Comparison of ENCODE assay signal across 9 cellular contexts in the genomic region with DNA sequence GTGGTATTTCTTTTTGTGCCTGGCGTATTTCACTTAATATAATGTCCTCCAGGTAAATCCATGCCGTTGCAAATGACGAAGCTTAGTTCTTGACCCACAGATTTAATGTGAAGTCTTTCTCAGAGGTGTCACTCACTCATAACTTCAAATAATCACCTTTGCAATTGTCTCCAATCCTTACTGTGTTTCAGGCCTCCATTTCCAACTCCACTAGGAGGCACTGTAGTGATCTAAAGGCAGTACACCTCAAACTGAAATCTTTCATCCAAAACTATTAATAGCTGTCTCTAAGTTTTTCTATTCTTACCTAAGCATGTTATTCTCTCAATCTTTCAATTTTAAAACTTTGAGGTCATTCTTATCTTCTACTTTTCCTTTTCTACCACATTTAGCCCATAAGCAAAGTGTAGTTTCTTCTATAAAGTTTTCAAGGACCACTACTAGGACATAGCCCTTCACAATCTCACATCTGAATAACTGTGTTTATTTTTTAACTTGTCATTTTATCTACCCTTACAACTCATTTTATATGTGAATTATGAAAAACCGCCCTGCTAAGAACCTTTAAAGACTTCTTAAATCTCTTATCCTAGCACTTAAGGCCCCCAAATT. TPM values are rescaled to one million over a fixed set of nuclear protein-coding genes. Genes with fewer than 3 reads are reported as not detected.
A peak's percentile ranks its signal among the peaks of the same experiment; 100 is the strongest.
DNase-seq lines count a peak whose midpoint lies in the region; ATAC-seq, FAIRE-seq and TF ChIP-seq lines count a peak whose summit lies in the region.
"Had no signal": no experiment of that assay in that cellular context is flagged by ENCODE, and none has a peak within 500 bp of the region (broad histone marks: within the 10 kb centered on the region; RNA-seq: fewer than 3 reads in every experiment).

No MANE protein-coding gene starts in this region.

- DNase-seq in CD14-positive monocyte (ENCODE audit: low spot score) (no peak), GM18507 (ENCODE audit: extremely low spot score, insufficient read length, low read depth) (no peak), SW480 (ENCODE audit: low spot score) (peak; percentile 16), fibroblast of villous mesenchyme (ENCODE audit: low read depth) (peak; percentile 48), tibial artery (no peak), DMS79 treated with DMSO at 0.1 percent for 48 hours (lab: John Stamatoyannopoulos, UW) (no peak), D341Med (ENCODE audit: low spot score) (no peak)
- DNase-seq: left cardiac atrium had no signal

- H3K9me3 ChIP-seq in tibial artery: no peaks in the 10 kb centered on the region

- H3K36me3 ChIP-seq in tibial artery: no peaks in the 10 kb centered on the region

- H3K27me3 Mint-ChIP-seq in CD14-positive monocyte (ENCODE audit: low read depth in 3 of 3): peaks cover 8 to 13% (median 9%) of the 10 kb centered on the region in 3 donors

- H3K4me3 ChIP-seq in fibroblast of villous mesenchyme (ENCODE audit: low read depth, low read length) (no peak overlapping the region), tibial artery (no peak overlapping the region)

- H3K27ac ChIP-seq in tibial artery: no peak overlapping the region

- TF ChIP-seq CTCF in CD14-positive monocyte (IDR thresholded peaks at IDR 0.05): peak; percentile 63
- TF ChIP-seq CTCF in fibroblast of villous mesenchyme (IDR thresholded peaks at IDR 0.05; ENCODE audit: insufficient read depth, low read depth, low read length): peak; percentile 79
- peak; percentile 45 to 47 for TF ChIP-seq CTCF in tibial artery (IDR thresholded peaks at IDR 0.05)

- peak; percentile 54 for FAIRE-seq in GM18507 (lab: Jason Lieb, UNC)

- no peaks in the 10 kb centered on the region for H3K36me3 Mint-ChIP-seq in CD14-positive monocyte

- peaks cover 0 to 11% (median 1%) of the 10 kb centered on the region in 4 donors for H3K4me1 ChIP-seq in tibial artery

- H3K27ac Mint-ChIP-seq in CD14-positive monocyte: no peak overlapping the region

- no peak overlapping the region for H3K4me3 Mint-ChIP-seq in CD14-positive monocyte

- intact Hi-C loops in CD14-positive monocyte (cut with micrococcal nuclease) (loop anchor here in 1 of 2 donors (10.0 kb wide), 1 partner anchor 109 kb away; no protein-coding TSS in a partner anchor), tibial artery (cut with DNase I; ENCODE audit: low total_unique reads) (no loop called here)

- peaks cover 0 to 10% of the 10 kb centered on the region in 2 donors for H3K27me3 ChIP-seq in tibial artery

- ATAC-seq in HG02884 (IDR thresholded peaks at IDR 0.05; ENCODE audit: unreplicated experiment): no peak

- peaks cover 4% of the 10 kb centered on the region for H3K4me1 Mint-ChIP-seq in CD14-positive monocyte

- no peaks in the 10 kb centered on the region for H3K9me3 Mint-ChIP-seq in CD14-positive monocyte

RNA-seq across cellular contexts. Expression of a gene that starts 25.5 kb away (rescaled TPM):
- 10 to 100 TPM; 17.3 to 18.1 TPM for polyA plus RNA-seq in CD14-positive monocyte
- 24.2 and 28.9 TPM in 2 replicates for total RNA-seq in fibroblast of villous mesenchyme

RNA-seq across cellular contexts. Expression of a gene that starts 54.4 kb away (rescaled TPM):
- under 1 TPM in 1 of 2 donors, not detected in 1; 0.23 TPM for polyA plus RNA-seq in CD14-positive monocyte
- 17.4 and 35.0 TPM in 2 replicates for total RNA-seq in fibroblast of villous mesenchyme

Comparison
In these comparisons a context has a peak if more than half of its experiments do, and no peak if none do; other contexts are left out.
1. DNase-seq: peak in SW480 (single experiment) and fibroblast of villous mesenchyme (single experiment); none in CD14-positive monocyte (single experiment), GM18507 (single experiment), tibial artery (0 of 2), DMS79 treated with DMSO at 0.1 percent for 48 hours (single experiment) and D341Med (single experiment).
2. Peak in every context shown above with its lines, with median percentiles within 50 percentile points of each other: CTCF ChIP-seq.